Comparison of ENCODE assay signal across 8 cellular contexts in the genomic region with DNA sequence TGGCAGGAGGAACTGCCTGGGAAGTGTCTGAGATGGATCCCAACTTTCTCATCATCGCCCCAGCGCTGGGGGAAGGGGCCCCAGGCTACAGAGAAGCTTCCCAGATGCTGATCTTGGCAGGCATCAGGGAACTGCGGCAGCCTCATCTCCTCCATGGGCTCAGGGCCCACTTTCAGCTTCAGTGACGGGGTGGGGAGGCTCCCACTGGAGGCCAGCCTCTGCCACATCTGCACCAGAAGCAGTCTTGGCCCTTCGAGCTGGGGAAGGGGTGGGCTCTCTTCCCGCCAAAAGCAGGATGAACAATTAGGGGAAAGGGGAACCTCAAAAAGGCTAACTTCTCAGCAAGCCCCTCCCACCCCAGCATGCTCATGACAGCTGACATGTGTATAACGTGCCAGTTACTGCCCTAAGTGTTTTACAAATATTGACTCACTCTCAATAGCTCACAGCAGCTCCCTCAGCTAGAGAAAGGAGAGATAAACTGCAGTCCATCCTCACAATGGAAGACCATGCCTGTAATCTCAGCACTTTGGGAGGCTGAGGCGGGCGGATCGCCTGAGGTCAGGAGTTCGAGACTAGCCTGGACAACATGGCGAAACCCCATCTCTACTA. TPM values are rescaled to one million over a fixed set of nuclear protein-coding genes. Genes with fewer than 3 reads are reported as not detected.
DNase-seq lines count a peak whose midpoint lies in the region.

No MANE protein-coding gene starts in this region.

- no peak overlapping the region for H3K18ac ChIP-seq in mesenchymal stem cell (ENCODE audit: low read depth in 1 of 2, low read length in 2 of 2)

- H3K4me1 Mint-ChIP-seq in activated naive CD8-positive, alpha-beta T cell treated with anti-CD3 and anti-CD28 coated beads for 36 hours, result peaks cover 18% of the 10 kb centered on the region

- no peaks in the 10 kb centered on the region for H3K27me3 Mint-ChIP-seq in activated naive CD8-positive, alpha-beta T cell treated with anti-CD3 and anti-CD28 coated beads for 36 hours

- no peak overlapping the region for H2AK5ac ChIP-seq in mesenchymal stem cell (ENCODE audit: low read length, severe bottlenecking)

- H3K9me3 ChIP-seq in mesenchymal stem cell (ENCODE audit: control insufficient read depth, low read length), result no peaks in the 10 kb centered on the region

- no peaks in the 10 kb centered on the region for H3K27me3 ChIP-seq in mesenchymal stem cell (ENCODE audit: control insufficient read depth in 1 of 2, insufficient read depth in 1 of 2, low read length in 2 of 2)

- H4K91ac ChIP-seq in mesenchymal stem cell (ENCODE audit: low read length), result no peak overlapping the region

- H3K4me1 ChIP-seq in mesenchymal stem cell (ENCODE audit: control insufficient read depth, insufficient read depth, low read depth, low read length), result peaks cover 11% of the 10 kb centered on the region

- peak overlapping the region in 1 of 2 experiments; percentile 51 for H3K4me3 ChIP-seq in mesenchymal stem cell (ENCODE audit: insufficient read depth in 1 of 2, low read depth in 1 of 2, low read length in 2 of 2)

- H4K8ac ChIP-seq in mesenchymal stem cell (ENCODE audit: low read length), result no peak overlapping the region

- H2BK15ac ChIP-seq in mesenchymal stem cell (ENCODE audit: low read depth, poor library complexity, severe bottlenecking), result no peak overlapping the region

- H3K4me2 ChIP-seq in mesenchymal stem cell (ENCODE audit: low read length, poor library complexity, severe bottlenecking), result no peak overlapping the region

- no peaks in the 10 kb centered on the region for H3K79me1 ChIP-seq in mesenchymal stem cell (replicated peaks; ENCODE audit: low read length, poor library complexity, severe bottlenecking)

- peaks cover 3% of the 10 kb centered on the region for H3K36me3 Mint-ChIP-seq in activated naive CD8-positive, alpha-beta T cell treated with anti-CD3 and anti-CD28 coated beads for 36 hours

- no peaks in the 10 kb centered on the region for H3K9me3 Mint-ChIP-seq in activated naive CD8-positive, alpha-beta T cell treated with anti-CD3 and anti-CD28 coated beads for 36 hours

- no peak overlapping the region for H2BK12ac ChIP-seq in mesenchymal stem cell (ENCODE audit: low read length in 2 of 2)

- no peak overlapping the region for H3K4ac ChIP-seq in mesenchymal stem cell (ENCODE audit: low read depth in 1 of 2, low read length in 2 of 2)

- intact Hi-C loops in posterior vena cava (cut with DNase I), result no loop called here

- DNase-seq in CD1c-positive myeloid dendritic cell (ENCODE audit: extremely low spot score) (peak; percentile 29), NCI-H1092 (lab: John Stamatoyannopoulos, UW) (peak; percentile 91), amniotic epithelial cell (ENCODE audit: low read depth) (peak; percentile 35), mesenchymal stem cell (peak; percentile 36), Kasumi-1 (lab: John Stamatoyannopoulos, UW) (no peak), posterior vena cava (ENCODE audit: low spot score) (no peak)
- DNase-seq in stimulated activated CD4-positive, alpha-beta T cell treated with anti-CD3 and anti-CD28 coated beads, Interleukin-2, amount 100 ng/mL, for 24 hours, result no peak
- DNase-seq in activated naive CD8-positive, alpha-beta T cell treated with anti-CD3 and anti-CD28 coated beads for 36 hours, result no peak

- no peak overlapping the region for H2AFZ ChIP-seq in mesenchymal stem cell (ENCODE audit: low read depth, low read length)

- H3K23ac ChIP-seq in mesenchymal stem cell (ENCODE audit: low read length in 2 of 2), result no peak overlapping the region

- peaks cover 0 to 5% of the 10 kb centered on the region in 2 experiments for H3K36me3 ChIP-seq in mesenchymal stem cell (ENCODE audit: control insufficient read depth in 1 of 2, insufficient read depth in 2 of 2, low read depth in 1 of 2, low read length in 2 of 2)

- no peak overlapping the region for H3K14ac ChIP-seq in mesenchymal stem cell (ENCODE audit: low read length in 2 of 2)

- H2BK5ac ChIP-seq in mesenchymal stem cell (ENCODE audit: low read depth, low read length, poor library complexity, severe bottlenecking), result no peak overlapping the region

- H3K9ac ChIP-seq in mesenchymal stem cell (ENCODE audit: low read length), result peak overlapping the region; percentile 71

- H3K27ac ChIP-seq in mesenchymal stem cell (ENCODE audit: low read length, poor library complexity, severe bottlenecking), result no peak overlapping the region

- WGBS in mesenchymal stem cell, result 83% methylated on average over 12 of the region's 12 CpGs

- no peak overlapping the region for H3K27ac Mint-ChIP-seq in activated naive CD8-positive, alpha-beta T cell treated with anti-CD3 and anti-CD28 coated beads for 36 hours

- no peak overlapping the region for H3K4me3 Mint-ChIP-seq in activated naive CD8-positive, alpha-beta T cell treated with anti-CD3 and anti-CD28 coated beads for 36 hours

- H2BK120ac ChIP-seq in mesenchymal stem cell (ENCODE audit: low read depth, low read length), result no peak overlapping the region

RNA-seq across cellular contexts. Expression of gene S1PR2, which starts 7.1 kb away (rescaled TPM):
- 8.7 TPM for polyA plus RNA-seq in mesenchymal stem cell (2013, experiment 1 of 2)
- 8.2 TPM for polyA plus RNA-seq in mesenchymal stem cell (2013, experiment 2 of 2)
- total RNA-seq in posterior vena cava, result 10 to 100 TPM; 16.3 to 17.7 TPM
- 1 to 10 TPM; 7.7 to 7.9 TPM for total RNA-seq in activated naive CD8-positive, alpha-beta T cell treated with anti-CD3 and anti-CD28 coated beads for 36 hours

RNA-seq across cellular contexts. Expression of gene MRPL4, which starts 13.7 kb away (rescaled TPM):
- polyA plus RNA-seq in mesenchymal stem cell (2013, experiment 1 of 2), result 38.3 TPM
- 39.0 TPM for polyA plus RNA-seq in mesenchymal stem cell (2013, experiment 2 of 2)
- 10 to 100 TPM; 26.2 to 28.2 TPM for total RNA-seq in posterior vena cava
- 100 to 1,000 TPM; 179 to 182 TPM for total RNA-seq in activated naive CD8-positive, alpha-beta T cell treated with anti-CD3 and anti-CD28 coated beads for 36 hours

RNA-seq across cellular contexts. Expression of gene ICAM1, which starts 32.6 kb away (rescaled TPM):
- polyA plus RNA-seq in mesenchymal stem cell (2013, experiment 1 of 2), result 73.0 TPM
- 70.2 TPM for polyA plus RNA-seq in mesenchymal stem cell (2013, experiment 2 of 2)
- total RNA-seq in posterior vena cava, result 10 to 100 TPM; 21.0 to 21.9 TPM
- total RNA-seq in activated naive CD8-positive, alpha-beta T cell treated with anti-CD3 and anti-CD28 coated beads for 36 hours, result 10 to 100 TPM; 33.2 to 33.6 TPM

RNA-seq across cellular contexts. Expression of gene DNMT1, which starts 43.5 kb away (rescaled TPM):
- polyA plus RNA-seq in mesenchymal stem cell (2013, experiment 1 of 2), result 37.1 TPM
- polyA plus RNA-seq in mesenchymal stem cell (2013, experiment 2 of 2), result 34.8 TPM
- 10 to 100 TPM; 43.2 to 59.2 TPM for total RNA-seq in posterior vena cava
- total RNA-seq in activated naive CD8-positive, alpha-beta T cell treated with anti-CD3 and anti-CD28 coated beads for 36 hours, result 100 to 1,000 TPM; 337 to 352 TPM

RNA-seq across cellular contexts. Expression of gene ICAM4, which starts 48.5 kb away (rescaled TPM):
- 1.4 TPM for polyA plus RNA-seq in mesenchymal stem cell (2013, experiment 1 of 2)
- polyA plus RNA-seq in mesenchymal stem cell (2013, experiment 2 of 2), result 1.0 TPM
- total RNA-seq in posterior vena cava, result under 1 TPM in 1 of 2 donors, not detected in 1; 0.57 TPM
- total RNA-seq in activated naive CD8-positive, alpha-beta T cell treated with anti-CD3 and anti-CD28 coated beads for 36 hours, result under 1 TPM; 0.25 to 0.38 TPM

Comparison
In these comparisons a context has a peak if more than half of its experiments do, and no peak if none do; other contexts are left out.
1. DNase-seq: peak in CD1c-positive myeloid dendritic cell (single experiment), NCI-H1092 (single experiment), amniotic epithelial cell (single experiment) and mesenchymal stem cell (single experiment); none in Kasumi-1 (0 of 2), posterior vena cava (single experiment), stimulated activated CD4-positive, alpha-beta T cell treated with anti-CD3 and anti-CD28 coated beads, Interleukin-2, amount 100 ng/mL, for 24 hours (0 of 2) and activated naive CD8-positive, alpha-beta T cell treated with anti-CD3 and anti-CD28 coated beads for 36 hours (single experiment).
2. RNA of gene MRPL4, which starts 13.7 kb away (total RNA-seq): 179 to 182 TPM in activated naive CD8-positive, alpha-beta T cell treated with anti-CD3 and anti-CD28 coated beads for 36 hours; 26.2 to 28.2 TPM in posterior vena cava; every median in the first group is over 4 times any median in the second.